Comparison of ENCODE assay signal across 1 cellular context in the genomic region with DNA sequence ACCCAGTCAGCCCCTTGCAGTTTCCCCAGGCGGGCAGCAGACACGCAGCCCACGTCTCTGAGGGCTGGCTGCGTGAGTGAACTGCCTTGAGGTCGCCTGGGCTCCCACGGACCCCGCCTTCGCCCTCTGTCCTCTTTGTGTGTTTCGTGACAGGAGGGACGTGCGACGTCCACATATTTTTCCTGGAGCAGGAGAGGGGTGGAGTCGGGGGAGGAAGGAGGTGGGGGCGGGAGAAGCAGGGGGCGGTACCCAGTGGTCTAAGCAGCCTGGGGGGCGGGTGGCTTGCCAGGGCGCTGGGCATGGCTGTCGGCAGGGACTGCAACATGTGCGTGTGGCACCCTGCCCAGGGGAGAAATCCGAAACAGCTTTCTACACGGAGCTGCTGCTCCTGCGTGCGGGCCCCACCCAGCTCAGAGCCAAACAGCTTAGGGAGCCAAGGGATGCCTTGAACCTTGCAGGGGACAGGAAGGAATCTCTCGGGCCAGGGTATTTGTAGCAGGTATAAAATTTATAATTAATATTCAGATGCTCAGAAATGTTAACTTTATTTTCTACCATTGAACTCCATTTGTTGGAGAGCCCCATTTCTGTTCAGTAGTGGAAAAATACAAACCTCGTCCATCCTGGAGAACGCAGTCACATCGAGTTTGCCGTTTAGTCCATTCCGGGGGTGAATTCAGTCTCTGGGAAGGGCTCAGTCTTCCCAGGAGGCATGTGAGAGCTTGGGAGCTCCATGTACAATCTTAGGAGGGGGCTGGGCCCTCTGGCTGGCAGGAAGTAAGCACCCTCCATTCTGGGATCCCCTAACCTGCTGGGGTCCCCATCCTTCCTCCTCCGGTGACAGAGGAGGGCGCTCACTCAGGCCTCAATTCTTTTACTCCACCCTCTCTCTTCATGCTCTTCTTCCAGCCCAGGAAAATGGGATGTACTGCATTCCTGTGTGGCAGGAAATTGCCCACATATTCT.
TF ChIP-seq lines count a peak whose summit lies in the region.

No MANE protein-coding gene starts in this region.

TF ChIP-seq in HEK293, 187 proteins besides CTCF, POLR2A, EP300 and RAD21 (continued from another document and continues in another):
- TF ChIP-seq, protein P1, sequence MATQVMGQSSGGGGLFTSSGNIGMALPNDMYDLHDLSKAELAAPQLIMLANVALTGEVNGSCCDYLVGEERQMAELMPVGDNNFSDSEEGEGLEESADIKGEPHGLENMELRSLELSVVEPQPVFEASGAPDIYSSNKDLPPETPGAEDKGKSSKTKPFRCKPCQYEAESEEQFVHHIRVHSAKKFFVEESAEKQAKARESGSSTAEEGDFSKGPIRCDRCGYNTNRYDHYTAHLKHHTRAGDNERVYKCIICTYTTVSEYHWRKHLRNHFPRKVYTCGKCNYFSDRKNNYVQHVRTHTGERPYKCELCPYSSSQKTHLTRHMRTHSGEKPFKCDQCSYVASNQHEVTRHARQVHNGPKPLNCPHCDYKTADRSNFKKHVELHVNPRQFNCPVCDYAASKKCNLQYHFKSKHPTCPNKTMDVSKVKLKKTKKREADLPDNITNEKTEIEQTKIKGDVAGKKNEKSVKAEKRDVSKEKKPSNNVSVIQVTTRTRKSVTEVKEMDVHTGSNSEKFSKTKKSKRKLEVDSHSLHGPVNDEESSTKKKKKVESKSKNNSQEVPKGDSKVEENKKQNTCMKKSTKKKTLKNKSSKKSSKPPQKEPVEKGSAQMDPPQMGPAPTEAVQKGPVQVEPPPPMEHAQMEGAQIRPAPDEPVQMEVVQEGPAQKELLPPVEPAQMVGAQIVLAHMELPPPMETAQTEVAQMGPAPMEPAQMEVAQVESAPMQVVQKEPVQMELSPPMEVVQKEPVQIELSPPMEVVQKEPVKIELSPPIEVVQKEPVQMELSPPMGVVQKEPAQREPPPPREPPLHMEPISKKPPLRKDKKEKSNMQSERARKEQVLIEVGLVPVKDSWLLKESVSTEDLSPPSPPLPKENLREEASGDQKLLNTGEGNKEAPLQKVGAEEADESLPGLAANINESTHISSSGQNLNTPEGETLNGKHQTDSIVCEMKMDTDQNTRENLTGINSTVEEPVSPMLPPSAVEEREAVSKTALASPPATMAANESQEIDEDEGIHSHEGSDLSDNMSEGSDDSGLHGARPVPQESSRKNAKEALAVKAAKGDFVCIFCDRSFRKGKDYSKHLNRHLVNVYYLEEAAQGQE (tag by site-specific recombination; IDR thresholded peaks at IDR 0.05): no peak
- TF ChIP-seq GLIS1 (tag by site-specific recombination; IDR thresholded peaks at IDR 0.05) (peak; percentile 65), SP3 (tag by site-specific recombination; IDR thresholded peaks at IDR 0.05) (peak; percentile 54), ZNF350 (tag by site-specific recombination; IDR thresholded peaks at IDR 0.05) (no peak), ZNF791 (tag by site-specific recombination; IDR thresholded peaks at IDR 0.05) (no peak), ZNF510 (tag by site-specific recombination; IDR thresholded peaks at IDR 0.05; ENCODE audit: insufficient replicate concordance) (no peak), ZNF416 (tag by site-specific recombination; IDR thresholded peaks at IDR 0.05) (no peak), ZNF324 (tag by site-specific recombination; IDR thresholded peaks at IDR 0.05) (no peak), PRDM1 (tag by site-specific recombination; IDR thresholded peaks at IDR 0.05) (no peak), ZNF843 (tag by site-specific recombination; IDR thresholded peaks at IDR 0.05) (no peak), HOXA7 (CRISPR knock-in tag; IDR thresholded peaks at IDR 0.05; ENCODE audit: borderline replicate concordance) (no peak), ZNF776 (tag by site-specific recombination; IDR thresholded peaks at IDR 0.05; ENCODE audit: borderline replicate concordance) (no peak), ZXDB (tag by site-specific recombination; IDR thresholded peaks at IDR 0.05) (no peak), SP7 (tag by site-specific recombination; IDR thresholded peaks at IDR 0.05) (0 out of 2 replicates have a peak, but pooled peaks have one; percentile 32), ZFP3 (tag by site-specific recombination; IDR thresholded peaks at IDR 0.05; ENCODE audit: low read depth) (no peak), ZEB2 (tag by site-specific recombination; IDR thresholded peaks at IDR 0.05) (no peak), ZFP37 (tag by site-specific recombination; IDR thresholded peaks at IDR 0.05) (no peak), ZNF121 (tag by site-specific recombination; IDR thresholded peaks at IDR 0.05) (no peak), ZNF184 (tag by site-specific recombination; IDR thresholded peaks at IDR 0.05) (no peak), ZSCAN16 (tag by site-specific recombination; IDR thresholded peaks at IDR 0.05) (no peak), ZNF549 (tag by site-specific recombination; IDR thresholded peaks at IDR 0.05) (no peak), ZFP41 (tag by site-specific recombination; IDR thresholded peaks at IDR 0.05; ENCODE audit: borderline replicate concordance) (no peak), MYNN (tag by site-specific recombination; IDR thresholded peaks at IDR 0.05; ENCODE audit: borderline replicate concordance) (no peak), KLF7 (tag by site-specific recombination; IDR thresholded peaks at IDR 0.05; ENCODE audit: borderline replicate concordance) (no peak), ZNF112 (tag by site-specific recombination; IDR thresholded peaks at IDR 0.05) (no peak), ZNF561 (tag by site-specific recombination; IDR thresholded peaks at IDR 0.05; ENCODE audit: borderline replicate concordance) (no peak), HOXC10 (CRISPR knock-in tag; IDR thresholded peaks at IDR 0.05) (no peak), ZNF623 (tag by site-specific recombination; IDR thresholded peaks at IDR 0.05) (no peak), ZNF596 (tag by site-specific recombination; IDR thresholded peaks at IDR 0.05) (no peak), ZNF174 (tag by site-specific recombination; IDR thresholded peaks at IDR 0.05) (no peak), ZNF658 (tag by site-specific recombination; IDR thresholded peaks at IDR 0.05) (no peak), ZNF792 (tag by site-specific recombination; IDR thresholded peaks at IDR 0.05) (no peak), ZNF610 (tag by site-specific recombination; IDR thresholded peaks at IDR 0.05; ENCODE audit: borderline replicate concordance) (no peak), ZFHX2 (tag by site-specific recombination; conservative IDR thresholded peaks at IDR 0.05) (peak; percentile 92), ZNF2 (tag by site-specific recombination; IDR thresholded peaks at IDR 0.05) (no peak)
- TF ChIP-seq, protein P2, sequence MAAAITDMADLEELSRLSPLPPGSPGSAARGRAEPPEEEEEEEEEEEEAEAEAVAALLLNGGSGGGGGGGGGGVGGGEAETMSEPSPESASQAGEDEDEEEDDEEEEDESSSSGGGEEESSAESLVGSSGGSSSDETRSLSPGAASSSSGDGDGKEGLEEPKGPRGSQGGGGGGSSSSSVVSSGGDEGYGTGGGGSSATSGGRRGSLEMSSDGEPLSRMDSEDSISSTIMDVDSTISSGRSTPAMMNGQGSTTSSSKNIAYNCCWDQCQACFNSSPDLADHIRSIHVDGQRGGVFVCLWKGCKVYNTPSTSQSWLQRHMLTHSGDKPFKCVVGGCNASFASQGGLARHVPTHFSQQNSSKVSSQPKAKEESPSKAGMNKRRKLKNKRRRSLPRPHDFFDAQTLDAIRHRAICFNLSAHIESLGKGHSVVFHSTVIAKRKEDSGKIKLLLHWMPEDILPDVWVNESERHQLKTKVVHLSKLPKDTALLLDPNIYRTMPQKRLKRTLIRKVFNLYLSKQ (tag by site-specific recombination; IDR thresholded peaks at IDR 0.05; ENCODE audit: borderline replicate concordance): no peak
- TF ChIP-seq, protein P3, sequence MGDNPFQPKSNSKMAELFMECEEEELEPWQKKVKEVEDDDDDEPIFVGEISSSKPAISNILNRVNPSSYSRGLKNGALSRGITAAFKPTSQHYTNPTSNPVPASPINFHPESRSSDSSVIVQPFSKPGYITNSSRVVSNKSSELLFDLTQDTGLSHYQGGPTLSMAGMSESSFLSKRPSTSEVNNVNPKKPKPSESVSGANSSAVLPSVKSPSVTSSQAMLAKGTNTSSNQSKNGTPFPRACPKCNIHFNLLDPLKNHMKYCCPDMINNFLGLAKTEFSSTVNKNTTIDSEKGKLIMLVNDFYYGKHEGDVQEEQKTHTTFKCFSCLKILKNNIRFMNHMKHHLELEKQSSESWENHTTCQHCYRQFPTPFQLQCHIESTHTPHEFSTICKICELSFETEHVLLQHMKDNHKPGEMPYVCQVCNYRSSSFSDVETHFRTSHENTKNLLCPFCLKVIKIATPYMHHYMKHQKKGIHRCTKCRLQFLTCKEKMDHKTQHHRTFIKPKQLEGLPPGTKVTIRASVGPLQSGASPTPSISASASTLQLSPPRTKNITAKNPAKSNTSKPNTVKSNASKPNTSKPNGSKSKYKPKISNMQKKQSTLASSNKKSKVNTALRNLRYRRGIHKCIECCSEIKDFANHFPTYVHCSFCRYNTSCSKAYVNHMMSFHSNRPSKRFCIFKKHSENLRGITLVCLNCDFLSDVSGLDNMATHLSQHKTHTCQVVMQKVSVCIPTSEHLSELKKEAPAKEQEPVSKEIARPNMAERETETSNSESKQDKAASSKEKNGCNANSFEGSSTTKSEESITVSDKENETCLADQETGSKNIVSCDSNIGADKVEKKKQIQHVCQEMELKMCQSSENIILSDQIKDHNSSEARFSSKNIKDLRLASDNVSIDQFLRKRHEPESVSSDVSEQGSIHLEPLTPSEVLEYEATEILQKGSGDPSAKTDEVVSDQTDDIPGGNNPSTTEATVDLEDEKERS (tag by site-specific recombination; IDR thresholded peaks at IDR 0.05): no peak
- TF ChIP-seq, protein P4, sequence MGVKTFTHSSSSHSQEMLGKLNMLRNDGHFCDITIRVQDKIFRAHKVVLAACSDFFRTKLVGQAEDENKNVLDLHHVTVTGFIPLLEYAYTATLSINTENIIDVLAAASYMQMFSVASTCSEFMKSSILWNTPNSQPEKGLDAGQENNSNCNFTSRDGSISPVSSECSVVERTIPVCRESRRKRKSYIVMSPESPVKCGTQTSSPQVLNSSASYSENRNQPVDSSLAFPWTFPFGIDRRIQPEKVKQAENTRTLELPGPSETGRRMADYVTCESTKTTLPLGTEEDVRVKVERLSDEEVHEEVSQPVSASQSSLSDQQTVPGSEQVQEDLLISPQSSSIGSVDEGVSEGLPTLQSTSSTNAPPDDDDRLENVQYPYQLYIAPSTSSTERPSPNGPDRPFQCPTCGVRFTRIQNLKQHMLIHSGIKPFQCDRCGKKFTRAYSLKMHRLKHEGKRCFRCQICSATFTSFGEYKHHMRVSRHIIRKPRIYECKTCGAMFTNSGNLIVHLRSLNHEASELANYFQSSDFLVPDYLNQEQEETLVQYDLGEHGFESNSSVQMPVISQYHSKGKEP (tag by site-specific recombination; IDR thresholded peaks at IDR 0.05): 0 out of 2 replicates have a peak, but pooled peaks have one; percentile 10
- TF ChIP-seq, protein P5, sequence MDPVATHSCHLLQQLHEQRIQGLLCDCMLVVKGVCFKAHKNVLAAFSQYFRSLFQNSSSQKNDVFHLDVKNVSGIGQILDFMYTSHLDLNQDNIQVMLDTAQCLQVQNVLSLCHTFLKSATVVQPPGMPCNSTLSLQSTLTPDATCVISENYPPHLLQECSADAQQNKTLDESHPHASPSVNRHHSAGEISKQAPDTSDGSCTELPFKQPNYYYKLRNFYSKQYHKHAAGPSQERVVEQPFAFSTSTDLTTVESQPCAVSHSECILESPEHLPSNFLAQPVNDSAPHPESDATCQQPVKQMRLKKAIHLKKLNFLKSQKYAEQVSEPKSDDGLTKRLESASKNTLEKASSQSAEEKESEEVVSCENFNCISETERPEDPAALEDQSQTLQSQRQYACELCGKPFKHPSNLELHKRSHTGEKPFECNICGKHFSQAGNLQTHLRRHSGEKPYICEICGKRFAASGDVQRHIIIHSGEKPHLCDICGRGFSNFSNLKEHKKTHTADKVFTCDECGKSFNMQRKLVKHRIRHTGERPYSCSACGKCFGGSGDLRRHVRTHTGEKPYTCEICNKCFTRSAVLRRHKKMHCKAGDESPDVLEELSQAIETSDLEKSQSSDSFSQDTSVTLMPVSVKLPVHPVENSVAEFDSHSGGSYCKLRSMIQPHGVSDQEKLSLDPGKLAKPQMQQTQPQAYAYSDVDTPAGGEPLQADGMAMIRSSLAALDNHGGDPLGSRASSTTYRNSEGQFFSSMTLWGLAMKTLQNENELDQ (tag by site-specific recombination; IDR thresholded peaks at IDR 0.05; ENCODE audit: low read depth): no peak
- TF ChIP-seq, protein P6, sequence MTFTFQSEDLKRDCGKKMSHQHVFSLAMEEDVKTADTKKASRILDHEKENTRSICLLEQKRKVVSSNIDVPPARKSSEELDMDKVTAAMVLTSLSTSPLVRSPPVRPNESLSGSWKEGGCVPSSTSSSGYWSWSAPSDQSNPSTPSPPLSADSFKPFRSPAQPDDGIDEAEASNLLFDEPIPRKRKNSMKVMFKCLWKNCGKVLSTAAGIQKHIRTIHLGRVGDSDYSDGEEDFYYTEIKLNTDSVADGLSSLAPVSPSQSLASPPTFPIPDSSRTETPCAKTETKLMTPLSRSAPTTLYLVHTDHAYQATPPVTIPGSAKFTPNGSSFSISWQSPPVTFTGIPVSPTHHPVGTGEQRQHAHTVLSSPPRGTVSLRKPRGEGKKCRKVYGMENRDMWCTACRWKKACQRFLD (tag by site-specific recombination; IDR thresholded peaks at IDR 0.05): no peak
- TF ChIP-seq, protein P7, sequence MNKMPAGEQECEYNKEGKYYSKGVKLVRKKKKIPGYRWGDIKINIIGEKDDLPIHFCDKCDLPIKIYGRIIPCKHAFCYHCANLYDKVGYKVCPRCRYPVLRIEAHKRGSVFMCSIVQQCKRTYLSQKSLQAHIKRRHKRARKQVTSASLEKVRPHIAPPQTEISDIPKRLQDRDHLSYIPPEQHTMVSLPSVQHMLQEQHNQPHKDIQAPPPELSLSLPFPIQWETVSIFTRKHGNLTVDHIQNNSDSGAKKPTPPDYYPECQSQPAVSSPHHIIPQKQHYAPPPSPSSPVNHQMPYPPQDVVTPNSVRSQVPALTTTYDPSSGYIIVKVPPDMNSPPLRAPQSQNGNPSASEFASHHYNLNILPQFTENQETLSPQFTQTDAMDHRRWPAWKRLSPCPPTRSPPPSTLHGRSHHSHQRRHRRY (tag by site-specific recombination; IDR thresholded peaks at IDR 0.05): no peak
